ENCODE assay signal across 26 cellular contexts in genomic region chr2:227610123-227610522, GRCh38. TPM values are rescaled to one million over a fixed set of nuclear protein-coding genes. Genes with fewer than 3 reads are reported as not detected.
DNase-seq lines count a peak whose midpoint lies in the region; ATAC-seq, FAIRE-seq and TF ChIP-seq lines count a peak whose summit lies in the region.
"Had no signal": no experiment of that assay in that cellular context is flagged by ENCODE, and none has a peak within 500 bp of the region (broad histone marks: within the 10 kb centered on the region; RNA-seq: fewer than 3 reads in every experiment).

No MANE protein-coding gene starts in this region.

- WGBS in GM12878 (ENCODE audit: insufficient coverage, insufficient replicate concordance, low lambda C conversion rate, missing lambda C conversion rate), result 67% methylated on average over 2 of the region's 2 CpGs

- TF ChIP-seq POLR2A in GM12892 (IDR thresholded peaks at IDR 0.05; ENCODE audit: low read depth, low read length), result no peak
- no peak for TF ChIP-seq POLR2A in GM18505 (IDR thresholded peaks at IDR 0.05; ENCODE audit: borderline replicate concordance, extremely low read depth, insufficient read depth, insufficient read length)
- no peak for TF ChIP-seq POLR2A in GM12878 (IDR thresholded peaks at IDR 0.05; ENCODE audit: low read depth, low read length)

- peak overlapping the region; percentile 14; the same call in 1 of the 2 replicates for H3K4me2 ChIP-seq in GM12878 (ENCODE audit: control insufficient read depth, insufficient read depth)
- H3K4me2 ChIP-seq: BLaER1, GM23338 had no signal

- TF ChIP-seq RAD21 in GM12878 (IDR thresholded peaks at IDR 0.05; ENCODE audit: insufficient read depth, low read depth, low read length), result no peak

- no peaks in the 10 kb centered on the region for H3K79me2 ChIP-seq in GM12878 (ENCODE audit: control insufficient read depth, insufficient read depth, low read length)

- POLR2A ChIA-PET in GM12878 (lab: Charles Lee), result no interaction called here

- H3K4me1 ChIP-seq in GM12878 (ENCODE audit: control insufficient read depth, insufficient read depth, low read length), result peaks cover 3% of the 10 kb centered on the region; the same call in 1 of the 2 replicates
- H3K4me1 ChIP-seq: HAP-1, SJSA1 had no signal

- FAIRE-seq in GM12892 (lab: Jason Lieb, UNC), result peak; percentile 58
- FAIRE-seq in GM12878 (lab: Jason Lieb, UNC), result peak; percentile 66
- FAIRE-seq: G401.6, GM18507 had no signal

- no TSS peak for BruUV-seq in GM12878 (replicated peaks; lab: Mats Ljungman, UMichigan)

- no peak overlapping the region for H3K9ac ChIP-seq in GM12878 (ENCODE audit: control insufficient read depth, insufficient read depth, low read length)
- H3K9ac ChIP-seq: BLaER1 had no signal

- peak; percentile 49 for ATAC-seq in GM18505 (IDR thresholded peaks at IDR 0.05; ENCODE audit: unreplicated experiment)
- peak; percentile 41 for ATAC-seq in GM21360 (IDR thresholded peaks at IDR 0.05; ENCODE audit: unreplicated experiment)
- peak; percentile 45 for ATAC-seq in GM12878
- no peak for ATAC-seq in HG02623 (IDR thresholded peaks at IDR 0.05; ENCODE audit: unreplicated experiment)
- ATAC-seq: GM23338, Right ventricle myocardium inferior had no signal

- H3K9me3 ChIP-seq in GM12878 (replicated peaks; ENCODE audit: control insufficient read depth, insufficient read depth, low read length), result no peaks in the 10 kb centered on the region
- H3K9me3 ChIP-seq: BLaER1, HAP-1, SJSA1 had no signal

- CTCF ChIA-PET in GM12878 (lab: Yijun Ruan, JAX), result interaction anchor here (0.7 to 1.5 kb wide), 3 partner anchors 21 to 211 kb away, joined by 3 read pairs; no protein-coding TSS in a partner anchor

- in situ Hi-C loops in GM12878 (cut with MboI), result no loop called here

- intact Hi-C loops in GM12878 (cut with micrococcal nuclease; ENCODE audit: unreplicated experiment), result no loop called here

- H4K20me1 ChIP-seq in GM12878 (ENCODE audit: control insufficient read depth, insufficient read depth), result no peaks in the 10 kb centered on the region
- H4K20me1 ChIP-seq: BLaER1 had no signal

- no peaks in the 10 kb centered on the region for H3K27me3 ChIP-seq in GM12878 (replicated peaks in 1 of 2; ENCODE audit: control insufficient read depth in 2 of 2, insufficient read depth in 2 of 2, low read length in 1 of 2)
- H3K27me3 ChIP-seq: BLaER1, SJSA1 had no signal

- no peak overlapping the region for H3K27ac ChIP-seq in GM12878 (ENCODE audit: control insufficient read depth, insufficient read depth)
- H3K27ac ChIP-seq: BLaER1, SJSA1 had no signal

- RAD21 ChIA-PET in GM12878 (lab: Charles Lee; ENCODE audit: unreplicated experiment), result interaction anchor here (1.4 kb wide), 1 partner anchor 204 kb away, joined by 3 read pairs; no protein-coding TSS in a partner anchor

- no peaks in the 10 kb centered on the region for H3K36me3 ChIP-seq in GM12878 (ENCODE audit: control insufficient read depth in 2 of 2, insufficient read depth in 2 of 2, low read length in 1 of 2)
- H3K36me3 ChIP-seq: BLaER1, HAP-1, SJSA1 had no signal

- DNase-seq in GM12892 (ENCODE audit: insufficient read length), result no peak
- no peak for DNase-seq in GM12878 (ENCODE audit: low read depth, low spot score)
- no peak for DNase-seq in NCI-H2171 (lab: John Stamatoyannopoulos, UW)
- DNase-seq in glomerular visceral epithelial cell (ENCODE audit: extremely low spot score), result no peak
- DNase-seq: ACHN; CD4-positive, alpha-beta T cell; COR-L47; Karpas-422; NCI-H1048; NCI-H1417 treated with DMSO at 0.1 percent for 48 hours; NCI-H187; NCI-H226; NCI-H510A treated with DMSO at 0.1 percent for 48 hours; T-helper 9 cell had no signal

- SMC1A ChIA-PET in GM12878 (lab: Charles Lee; ENCODE audit: uncharacterized antibody, unreplicated experiment), result interaction anchor here (0.6 to 1.4 kb wide), 2 partner anchors 13 to 48 kb away, joined by 3 read pairs; no protein-coding TSS in a partner anchor

- no peak overlapping the region for H3K4me3 ChIP-seq in GM12878
- H3K4me3 ChIP-seq: BLaER1, GM23338, HAP-1, SJSA1 had no signal

- no peak for TF ChIP-seq CTCF in GM12878 (IDR thresholded peaks at IDR 0.05 in 2 of 3, conservative IDR thresholded peaks at IDR 0.05 in 1 of 3; ENCODE audit: control insufficient read depth in 2 of 3, extremely low read depth in 1 of 3, insufficient read depth in 1 of 3, low read depth in 3 of 3, low read length in 3 of 3)

- no peak overlapping the region for H2AFZ ChIP-seq in GM12878 (ENCODE audit: control insufficient read depth, low read depth, low read length)
- H2AFZ ChIP-seq: GM23338 had no signal

- TF ChIP-seq EP300 in GM12878 (IDR thresholded peaks at IDR 0.05; ENCODE audit: borderline replicate concordance in 1 of 2, control insufficient read depth in 1 of 2, low read depth in 2 of 2, low read length in 2 of 2), result no peak

RNA-seq across cellular contexts. Expression of gene SCYGR3, which starts 4.5 kb away (rescaled TPM):
- polyA plus RNA-seq in GM12892 (2012; ENCODE audit: missing spikeins), result not detected
- not detected in 2 replicates for total RNA-seq in GM12878 (2013; cell fraction: nucleolus; rRNA removed)
- total RNA-seq in GM12878 (2014; rRNA removed) (not detected in 2 replicates), GM12878 (2014; rRNA removed; fragmentation: Illumina TruSeq; extraction: Trizol) (not detected in 2 replicates), GM12878 (2021) (not detected in 2 replicates)
- not detected for polyA plus RNA-seq in GM12878 (2011; ENCODE audit: low read depth)
- polyA plus RNA-seq in GM12878 (2011; rRNA removed) (not detected in 2 replicates), GM12878 (2014; fragmentation: Illumina TruSeq; extraction: Trizol) (not detected in 2 replicates), GM12878 (2014; fragmentation: Nextera tagmentation; extraction: Ambion mirVana) (not detected), GM12878 (2014; rRNA removed) (not detected in 2 replicates), GM12878 (2016; fragmentation: Nextera tagmentation; extraction: Ambion mirVana) (not detected)
- polyA plus RNA-seq in GM12878 (2011; cell fraction: cytosol; rRNA removed), result not detected in 2 replicates
- polyA plus RNA-seq in GM12878 (2011; cell fraction: nucleus; rRNA removed), result not detected in 2 replicates
- polyA plus RNA-seq in GM12878 (2012), result not detected in 2 replicates
- polyA minus RNA-seq in GM12878 (2011; rRNA and poly(A)+ RNA removed), result not detected in 2 replicates
- not detected in 2 replicates for polyA minus RNA-seq in GM12878 (2011; cell fraction: cytosol; rRNA and poly(A)+ RNA removed)
- polyA minus RNA-seq in GM12878 (2011; cell fraction: nucleus; rRNA and poly(A)+ RNA removed), result not detected in 2 replicates
- total RNA-seq: CD4-positive, alpha-beta T cell; GM23338; M059J; Right ventricle myocardium inferior; SJSA1; T-helper 1 cell treated with Interleukin-12 subunit alpha and Interleukin-12 subunit beta and Interleukin-4 antibody, amounts not matched to agents 30 ng/mL and 1 ng/mL, for 36 hours had no signal
- polyA plus RNA-seq: GM23338 had no signal

RNA-seq across cellular contexts. Expression of gene SCYGR4, which starts 7.2 kb away (rescaled TPM):
- not detected for polyA plus RNA-seq in GM12892 (2012; ENCODE audit: missing spikeins)
- not detected in 2 replicates for total RNA-seq in GM12878 (2013; cell fraction: nucleolus; rRNA removed)
- total RNA-seq in GM12878 (2014; rRNA removed), result 0.11 TPM in 1 of 2 replicates, not detected in the other
- total RNA-seq in GM12878 (2014; rRNA removed; fragmentation: Illumina TruSeq; extraction: Trizol), result not detected in 2 replicates
- total RNA-seq in GM12878 (2021), result not detected in 2 replicates
- polyA plus RNA-seq in GM12878 (2011; ENCODE audit: low read depth), result not detected
- polyA plus RNA-seq in GM12878 (2011; rRNA removed), result not detected in 2 replicates
- not detected in 2 replicates for polyA plus RNA-seq in GM12878 (2011; cell fraction: cytosol; rRNA removed)
- polyA plus RNA-seq in GM12878 (2011; cell fraction: nucleus; rRNA removed), result not detected in 2 replicates
- not detected in 2 replicates for polyA plus RNA-seq in GM12878 (2012)
- polyA plus RNA-seq in GM12878 (2014; fragmentation: Illumina TruSeq; extraction: Trizol), result not detected in 2 replicates
- polyA plus RNA-seq in GM12878 (2014; fragmentation: Nextera tagmentation; extraction: Ambion mirVana), result not detected
- polyA plus RNA-seq in GM12878 (2014; rRNA removed), result not detected in 2 replicates
- polyA plus RNA-seq in GM12878 (2016; fragmentation: Nextera tagmentation; extraction: Ambion mirVana), result not detected
- polyA minus RNA-seq in GM12878 (2011; rRNA and poly(A)+ RNA removed), result not detected in 2 replicates
- not detected in 2 replicates for polyA minus RNA-seq in GM12878 (2011; cell fraction: cytosol; rRNA and poly(A)+ RNA removed)
- polyA minus RNA-seq in GM12878 (2011; cell fraction: nucleus; rRNA and poly(A)+ RNA removed), result not detected in 2 replicates
- total RNA-seq: CD4-positive, alpha-beta T cell; GM23338; M059J; Right ventricle myocardium inferior; SJSA1; T-helper 1 cell treated with Interleukin-12 subunit alpha and Interleukin-12 subunit beta and Interleukin-4 antibody, amounts not matched to agents 30 ng/mL and 1 ng/mL, for 36 hours had no signal
- polyA plus RNA-seq: GM23338 had no signal

RNA-seq across cellular contexts. Expression of gene SCYGR2, which starts 11.4 kb away (rescaled TPM):
- polyA plus RNA-seq in GM12892 (2012; ENCODE audit: missing spikeins), result not detected
- total RNA-seq in GM12878 (2013; cell fraction: nucleolus; rRNA removed), result not detected in 2 replicates
- total RNA-seq in GM12878 (2014; rRNA removed) (not detected in 2 replicates), GM12878 (2014; rRNA removed; fragmentation: Illumina TruSeq; extraction: Trizol) (not detected in 2 replicates), GM12878 (2021) (not detected in 2 replicates)
- polyA plus RNA-seq in GM12878 (2011; ENCODE audit: low read depth), result not detected
- polyA plus RNA-seq in GM12878 (2011; rRNA removed) (not detected in 2 replicates), GM12878 (2014; fragmentation: Illumina TruSeq; extraction: Trizol) (not detected in 2 replicates), GM12878 (2014; fragmentation: Nextera tagmentation; extraction: Ambion mirVana) (not detected), GM12878 (2014; rRNA removed) (not detected in 2 replicates), GM12878 (2016; fragmentation: Nextera tagmentation; extraction: Ambion mirVana) (not detected)
- polyA plus RNA-seq in GM12878 (2011; cell fraction: cytosol; rRNA removed), result not detected in 2 replicates
- not detected in 2 replicates for polyA plus RNA-seq in GM12878 (2011; cell fraction: nucleus; rRNA removed)
- polyA plus RNA-seq in GM12878 (2012), result not detected in 2 replicates
- polyA minus RNA-seq in GM12878 (2011; rRNA and poly(A)+ RNA removed), result not detected in 2 replicates
- polyA minus RNA-seq in GM12878 (2011; cell fraction: cytosol; rRNA and poly(A)+ RNA removed), result not detected in 2 replicates
- polyA minus RNA-seq in GM12878 (2011; cell fraction: nucleus; rRNA and poly(A)+ RNA removed), result not detected in 2 replicates
- total RNA-seq: CD4-positive, alpha-beta T cell; GM23338; M059J; Right ventricle myocardium inferior; SJSA1; T-helper 1 cell treated with Interleukin-12 subunit alpha and Interleukin-12 subunit beta and Interleukin-4 antibody, amounts not matched to agents 30 ng/mL and 1 ng/mL, for 36 hours had no signal
- polyA plus RNA-seq: GM23338 had no signal

RNA-seq across cellular contexts. Expression of gene SCYGR5, which starts 56.5 kb away (rescaled TPM):
- polyA plus RNA-seq in GM12892 (2012; ENCODE audit: missing spikeins), result not detected
- not detected in 2 replicates for total RNA-seq in GM12878 (2013; cell fraction: nucleolus; rRNA removed)
- total RNA-seq in GM12878 (2014; rRNA removed), result not detected in 2 replicates
- total RNA-seq in GM12878 (2014; rRNA removed; fragmentation: Illumina TruSeq; extraction: Trizol), result not detected in 2 replicates
- not detected in 2 replicates for total RNA-seq in GM12878 (2021)
- polyA plus RNA-seq in GM12878 (2011; ENCODE audit: low read depth), result not detected
- polyA plus RNA-seq in GM12878 (2011; rRNA removed), result not detected in 2 replicates
- not detected in 2 replicates for polyA plus RNA-seq in GM12878 (2011; cell fraction: cytosol; rRNA removed)
- not detected in 2 replicates for polyA plus RNA-seq in GM12878 (2011; cell fraction: nucleus; rRNA removed)
- polyA plus RNA-seq in GM12878 (2012), result not detected in 2 replicates
- polyA plus RNA-seq in GM12878 (2014; fragmentation: Illumina TruSeq; extraction: Trizol), result not detected in 2 replicates
- not detected for polyA plus RNA-seq in GM12878 (2014; fragmentation: Nextera tagmentation; extraction: Ambion mirVana)
- not detected in 2 replicates for polyA plus RNA-seq in GM12878 (2014; rRNA removed)
- polyA plus RNA-seq in GM12878 (2016; fragmentation: Nextera tagmentation; extraction: Ambion mirVana), result not detected
- not detected in 2 replicates for polyA minus RNA-seq in GM12878 (2011; rRNA and poly(A)+ RNA removed)
- polyA minus RNA-seq in GM12878 (2011; cell fraction: cytosol; rRNA and poly(A)+ RNA removed), result not detected in 2 replicates
- polyA minus RNA-seq in GM12878 (2011; cell fraction: nucleus; rRNA and poly(A)+ RNA removed), result not detected in 2 replicates
- total RNA-seq: CD4-positive, alpha-beta T cell; GM23338; M059J; Right ventricle myocardium inferior; SJSA1; T-helper 1 cell treated with Interleukin-12 subunit alpha and Interleukin-12 subunit beta and Interleukin-4 antibody, amounts not matched to agents 30 ng/mL and 1 ng/mL, for 36 hours had no signal
- polyA plus RNA-seq: GM23338 had no signal
